ENCODE assay signal across 32 cellular contexts in the genomic region with DNA sequence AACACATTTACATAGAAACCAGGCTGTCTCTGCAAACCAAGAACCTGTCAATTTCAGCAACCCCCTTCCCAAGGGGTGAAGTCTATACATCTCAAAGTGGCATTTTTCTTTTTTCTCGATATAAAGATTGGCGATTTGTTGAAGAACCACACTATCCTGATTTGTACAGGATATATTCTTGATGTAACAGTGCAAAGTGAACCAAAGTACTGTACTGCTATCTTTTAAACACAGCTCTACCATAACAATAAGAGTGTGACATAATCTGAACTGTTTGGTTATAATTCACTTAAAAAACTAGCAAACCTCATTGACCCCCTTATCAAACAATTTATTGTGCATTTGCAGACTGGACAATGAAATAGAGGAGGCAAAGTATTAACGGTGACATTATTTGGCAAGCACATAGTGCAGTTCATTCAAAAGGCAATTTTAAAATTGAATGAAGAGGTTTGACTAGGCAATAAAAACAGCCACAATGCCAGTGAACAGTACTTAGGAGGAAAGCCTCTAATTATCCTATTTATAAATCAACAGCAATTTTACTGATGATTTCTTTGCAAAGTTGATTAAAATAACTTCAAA.
DNase-seq lines count a peak whose midpoint lies in the region; FAIRE-seq and TF ChIP-seq lines count a peak whose summit lies in the region.
"Had no signal": no experiment of that assay in that cellular context is flagged by ENCODE, and none has a peak within 500 bp of the region (broad histone marks: within the 10 kb centered on the region; RNA-seq: fewer than 3 reads in every experiment).

No MANE protein-coding gene starts in this region.

- no peaks in the 10 kb centered on the region for H3K4me1 Mint-ChIP-seq in CD8-positive, alpha-beta memory T cell
- H3K4me1 Mint-ChIP-seq: activated CD4-positive, alpha-beta memory T cell treated with anti-CD3 and anti-CD28 coated beads, Interleukin-2, amount 10 ng/mL, durations not matched to agents 7 days and 5 days; activated naive CD4-positive, alpha-beta T cell treated with anti-CD3 and anti-CD28 coated beads, Interleukin-2, amount 10 ng/mL, durations not matched to agents 7 days and 5 days; CD4-positive, alpha-beta memory T cell; nephron progenitor cell had no signal

- peaks cover 4 to 12% (median 12%) of the 10 kb centered on the region in 3 donors for H3K36me3 Mint-ChIP-seq in CD8-positive, alpha-beta memory T cell
- H3K36me3 Mint-ChIP-seq: activated naive CD4-positive, alpha-beta T cell treated with anti-CD3 and anti-CD28 coated beads, Interleukin-2, amount 10 ng/mL, durations not matched to agents 7 days and 5 days had no signal

- H3F3A ChIP-seq in smooth muscle cell (ENCODE audit: low read depth): no peaks in the 10 kb centered on the region

- H3K4me3 Mint-ChIP-seq in CD8-positive, alpha-beta memory T cell: no peak overlapping the region
- H3K4me3 Mint-ChIP-seq: activated CD4-positive, alpha-beta memory T cell treated with anti-CD3 and anti-CD28 coated beads, Interleukin-2, amount 10 ng/mL, durations not matched to agents 7 days and 5 days; activated naive CD4-positive, alpha-beta T cell treated with anti-CD3 and anti-CD28 coated beads, Interleukin-2, amount 10 ng/mL, durations not matched to agents 7 days and 5 days; CD4-positive, alpha-beta memory T cell; nephron progenitor cell; T-helper 17 cell had no signal

- POLR2A ChIA-PET in CD8-positive, alpha-beta memory T cell (lab: Charles Lee): no interaction called here

- no peak overlapping the region for H3K9ac ChIP-seq in smooth muscle cell (ENCODE audit: low read depth)

- H4K20me1 ChIP-seq in smooth muscle cell (ENCODE audit: low read depth): no peaks in the 10 kb centered on the region

- no peaks in the 10 kb centered on the region for H3K9me3 Mint-ChIP-seq in CD8-positive, alpha-beta memory T cell
- H3K9me3 Mint-ChIP-seq: activated CD4-positive, alpha-beta memory T cell treated with anti-CD3 and anti-CD28 coated beads, Interleukin-2, amount 10 ng/mL, durations not matched to agents 7 days and 5 days; activated naive CD4-positive, alpha-beta T cell treated with anti-CD3 and anti-CD28 coated beads, Interleukin-2, amount 10 ng/mL, durations not matched to agents 7 days and 5 days; CD4-positive, alpha-beta memory T cell; nephron progenitor cell had no signal

- no peak overlapping the region for H3K27ac ChIP-seq in smooth muscle cell (ENCODE audit: low read depth)
- H3K27ac ChIP-seq in CD8-positive, alpha-beta memory T cell (ENCODE audit: low read depth, low read length): no peak overlapping the region
- H3K27ac ChIP-seq: 22Rv1, breast epithelium, colonic mucosa, heart right ventricle, pancreas, SJSA1, stomach, thyroid gland, vagina had no signal

- H3K27me3 Mint-ChIP-seq in CD8-positive, alpha-beta memory T cell: no peaks in the 10 kb centered on the region
- H3K27me3 Mint-ChIP-seq: activated CD4-positive, alpha-beta memory T cell treated with anti-CD3 and anti-CD28 coated beads, Interleukin-2, amount 10 ng/mL, durations not matched to agents 7 days and 5 days; activated naive CD4-positive, alpha-beta T cell treated with anti-CD3 and anti-CD28 coated beads, Interleukin-2, amount 10 ng/mL, durations not matched to agents 7 days and 5 days; CD4-positive, alpha-beta memory T cell; T-helper 17 cell had no signal

- DNase-seq in NCI-H1092 treated with DMSO at 0.1 percent for 48 hours (lab: John Stamatoyannopoulos, UW) (peak; percentile 30), NCI-H1092 (lab: John Stamatoyannopoulos, UW) (no peak), NCI-H1105 treated with DMSO at 0.1 percent for 48 hours (lab: John Stamatoyannopoulos, UW) (peak; percentile 92), NCI-H774 (lab: John Stamatoyannopoulos, UW) (peak; percentile 19), left kidney (ENCODE audit: low read depth, low spot score) (peak; percentile 39), frontal cortex (ENCODE audit: low spot score in 2 of 2) (no peak), smooth muscle cell (lab: John Stamatoyannopoulos, UW; ENCODE audit: unreplicated experiment) (no peak)
- no peak for DNase-seq in CD8-positive, alpha-beta memory T cell
- DNase-seq: activated CD4-positive, alpha-beta memory T cell treated with anti-CD3 and anti-CD28 coated beads, Interleukin-2, amount 10 ng/mL, durations not matched to agents 7 days and 5 days; activated CD8-positive, alpha-beta memory T cell treated with anti-CD3 and anti-CD28 coated beads, Interleukin-2, amount 50 U/mL, for 48 hours; activated naive CD4-positive, alpha-beta T cell treated with anti-CD3 and anti-CD28 coated beads, Interleukin-2, amount 10 ng/mL, durations not matched to agents 7 days and 5 days; amygdala; CD4-positive, alpha-beta memory T cell; colonic mucosa; DMS 273 treated with DMSO at 0.1 percent for 48 hours; effector CD8-positive, alpha-beta T cell; heart right ventricle; mucosa of descending colon; nephron progenitor cell; pancreas; RPMI8226; small intestine; stimulated activated CD4-positive, alpha-beta T cell treated with anti-CD3 and anti-CD28 coated beads, Interleukin-1b, Interleukin-23, amount 100 ng/mL, for 48 hours; stimulated activated CD8-positive, alpha-beta memory T cell treated with anti-CD3 and anti-CD28 coated beads, Interleukin-4, amount 100 ng/mL, for 48 hours; stomach; T-helper 17 cell; thyroid gland had no signal

- FAIRE-seq in frontal cortex (lab: Jason Lieb, UNC): no peak
- FAIRE-seq: pancreas, small intestine had no signal

- H3K9me3 ChIP-seq in smooth muscle cell (replicated peaks; ENCODE audit: low read depth): no peaks in the 10 kb centered on the region
- no peaks in the 10 kb centered on the region for H3K9me3 ChIP-seq in CD8-positive, alpha-beta memory T cell (ENCODE audit: low read length)
- H3K9me3 ChIP-seq: breast epithelium, colonic mucosa, heart right ventricle, mucosa of descending colon, pancreas, SJSA1, stomach, thyroid gland, vagina had no signal

- no peak overlapping the region for H2AFZ ChIP-seq in smooth muscle cell (ENCODE audit: low read depth)

- H3K36me3 ChIP-seq in smooth muscle cell (ENCODE audit: low read depth): no peaks in the 10 kb centered on the region
- H3K36me3 ChIP-seq in CD8-positive, alpha-beta memory T cell (ENCODE audit: insufficient read depth, low read length): no peaks in the 10 kb centered on the region
- H3K36me3 ChIP-seq: breast epithelium, colonic mucosa, pancreas, SJSA1, stomach, thyroid gland, vagina had no signal

- H3K27ac Mint-ChIP-seq in CD8-positive, alpha-beta memory T cell: no peak overlapping the region
- H3K27ac Mint-ChIP-seq: activated CD4-positive, alpha-beta memory T cell treated with anti-CD3 and anti-CD28 coated beads, Interleukin-2, amount 10 ng/mL, durations not matched to agents 7 days and 5 days; activated naive CD4-positive, alpha-beta T cell treated with anti-CD3 and anti-CD28 coated beads, Interleukin-2, amount 10 ng/mL, durations not matched to agents 7 days and 5 days; CD4-positive, alpha-beta memory T cell; nephron progenitor cell; T-helper 17 cell had no signal

- peaks cover 4% of the 10 kb centered on the region for H3K4me1 ChIP-seq in smooth muscle cell (ENCODE audit: low read depth)
- no peaks in the 10 kb centered on the region for H3K4me1 ChIP-seq in CD8-positive, alpha-beta memory T cell (ENCODE audit: insufficient read depth, low read length)
- H3K4me1 ChIP-seq: breast epithelium, colonic mucosa, pancreas had no signal

- H3K4me2 ChIP-seq in smooth muscle cell: no peak overlapping the region

- TF ChIP-seq CTCF in smooth muscle cell (IDR thresholded peaks at IDR 0.05; ENCODE audit: borderline replicate concordance, insufficient read depth, poor library complexity, severe bottlenecking): no peak

- 92% methylated on average over 3 of the region's 3 CpGs for WGBS in smooth muscle cell (ENCODE audit: low lambda C conversion rate)

- no peak overlapping the region for H3K4me3 ChIP-seq in smooth muscle cell
- no peak overlapping the region for H3K4me3 ChIP-seq in CD8-positive, alpha-beta memory T cell (ENCODE audit: low read length)
- H3K4me3 ChIP-seq: breast epithelium, colonic mucosa, heart right ventricle, lung, mucosa of descending colon, pancreas, SJSA1, stomach, thyroid gland, vagina had no signal

- H3K27me3 ChIP-seq in smooth muscle cell (ENCODE audit: low read depth): no peaks in the 10 kb centered on the region
- no peaks in the 10 kb centered on the region for H3K27me3 ChIP-seq in CD8-positive, alpha-beta memory T cell (ENCODE audit: insufficient read depth, low read length, poor library complexity, severe bottlenecking)
- H3K27me3 ChIP-seq: breast epithelium, colonic mucosa, heart right ventricle, pancreas, SJSA1, stomach, thyroid gland, vagina had no signal

- CTCF ChIA-PET in CD8-positive, alpha-beta memory T cell (lab: Charles Lee): no interaction called here

- no peaks in the 10 kb centered on the region for H3K79me2 ChIP-seq in smooth muscle cell (ENCODE audit: low read depth)

Comparison
In these comparisons a context has a peak if more than half of its experiments do, and no peak if none do; other contexts are left out.
1. DNase-seq: peak in NCI-H1092 treated with DMSO at 0.1 percent for 48 hours (single experiment), NCI-H1105 treated with DMSO at 0.1 percent for 48 hours (single experiment), NCI-H774 (single experiment) and left kidney (single experiment); none in NCI-H1092 (single experiment), frontal cortex (0 of 2), smooth muscle cell (single experiment) and CD8-positive, alpha-beta memory T cell (0 of 5).